ENCODE assay signal across 8 cellular contexts in genomic region chr4:38670939-38671593, GRCh38. TPM values are rescaled to one million over a fixed set of nuclear protein-coding genes. Genes with fewer than 3 reads are reported as not detected.
A peak's percentile ranks its signal among the peaks of the same experiment; 100 is the strongest.
DNase-seq lines count a peak whose midpoint lies in the region; ATAC-seq and TF ChIP-seq lines count a peak whose summit lies in the region.

No MANE protein-coding gene starts in this region.

- TF ChIP-seq CTCF in right atrium auricular region (IDR thresholded peaks at IDR 0.05) (no peak), right lobe of liver (IDR thresholded peaks at IDR 0.05) (no peak), uterus (IDR thresholded peaks at IDR 0.05) (no peak)

- H3K27me3 ChIP-seq in right atrium auricular region (no peaks in the 10 kb centered on the region), right lobe of liver (no peaks in the 10 kb centered on the region), uterus (no peaks in the 10 kb centered on the region)

- H3K36me3 ChIP-seq in right atrium auricular region (no peaks in the 10 kb centered on the region), right lobe of liver (no peaks in the 10 kb centered on the region), uterus (no peaks in the 10 kb centered on the region)

- no peak for DNase-seq in right atrium auricular region (ENCODE audit: low spot score)
- DNase-seq in Right ventricle myocardium superior, result no peak
- peak; percentile 28 for DNase-seq in SKM-1 (lab: John Stamatoyannopoulos, UW; ENCODE audit: unreplicated experiment)
- peak in 1 of 3 donors; percentile 40 for DNase-seq in right lobe of liver
- no peak for DNase-seq in uterus
- DNase-seq in NCI-H1092 (lab: John Stamatoyannopoulos, UW), result no peak
- DNase-seq in activated gamma-delta T cell treated with Interleukin-2 at 50 U/mL for 16 hours, result no peak

- intact Hi-C loops in Right ventricle myocardium superior (cut with DNase I), result loop anchor here (5.0 kb wide), 2 partner anchors 349 to 609 kb away; no protein-coding TSS in a partner anchor
- intact Hi-C loops in right lobe of liver (cut with DNase I), result loop anchor here (5.0 to 10.0 kb wide), 4 partner anchors 96 to 486 kb away; no protein-coding TSS in a partner anchor
- intact Hi-C loops in uterus (cut with DNase I; ENCODE audit: low total_unique reads), result loop anchor here (10.0 kb wide), 3 partner anchors 346 to 606 kb away; no protein-coding TSS in a partner anchor

- peak overlapping the region in 1 of 2 donors; percentile 12 for H3K4me3 ChIP-seq in right atrium auricular region
- H3K4me3 ChIP-seq in right lobe of liver, result peak overlapping the region in 2 of 3 donors; percentile 3 to 18
- no peak overlapping the region for H3K4me3 ChIP-seq in uterus

- H3K27ac ChIP-seq in right atrium auricular region (peak overlapping the region; percentile 83 to 99), right lobe of liver (peak overlapping the region in 2 of 3 donors; percentile 61 to 97), uterus (peak overlapping the region; percentile 93 to 99)

- 11% methylated on average over 8 of the region's 10 CpGs for WGBS in right lobe of liver (ENCODE audit: insufficient coverage, low coverage, low lambda C conversion rate, missing lambda C conversion rate)

- no peak for ATAC-seq in Right ventricle myocardium superior (ENCODE audit: poor library complexity)
- peak in 3 of 4 donors; percentile 1 to 19 (median 4) for ATAC-seq in right lobe of liver
- no peak for ATAC-seq in HG03521 (IDR thresholded peaks at IDR 0.05; ENCODE audit: unreplicated experiment)

- no peaks in the 10 kb centered on the region for H3K9me3 ChIP-seq in right atrium auricular region
- H3K9me3 ChIP-seq in right lobe of liver, result no peaks in the 10 kb centered on the region
- H3K9me3 ChIP-seq in uterus, result no peaks in the 10 kb centered on the region

- H3K4me1 ChIP-seq in right atrium auricular region (peaks cover 0 to 95% of the 10 kb centered on the region in 2 donors), right lobe of liver (peaks cover 0 to 96% (median 39%) of the 10 kb centered on the region in 4 donors), uterus (peaks cover 30 to 60% of the 10 kb centered on the region in 2 donors)

- TF ChIP-seq POLR2A in right lobe of liver (IDR thresholded peaks at IDR 0.05) (peak; percentile 46), uterus (IDR thresholded peaks at IDR 0.05) (no peak)

RNA-seq across cellular contexts. Expression of gene KLF3, which starts 7.1 kb away (rescaled TPM):
- 10 to 100 TPM; 22.6 to 28.8 TPM for total RNA-seq in right atrium auricular region
- 16.5 TPM for total RNA-seq in Right ventricle myocardium superior
- 10 to 100 TPM; 21.3 to 37.6 (median 26.8) TPM for total RNA-seq in right lobe of liver
- 10 to 100 TPM; 13.8 to 69.0 (median 41.2) TPM for total RNA-seq in uterus

Comparison
In these comparisons a context has a peak if more than half of its experiments do, and no peak if none do; other contexts are left out.
1. H3K4me3 ChIP-seq: peak in right lobe of liver (2 of 3); none in uterus (0 of 2).
2. ATAC-seq: peak in right lobe of liver (3 of 4); none in Right ventricle myocardium superior (single experiment) and HG03521 (single experiment).
3. Peak in every context shown above with its lines, with median percentiles within 50 percentile points of each other: H3K27ac ChIP-seq.